ENCODE assay signal across 1 cellular context in genomic region chr5:16465544-16466432, GRCh38.
TF ChIP-seq lines count a peak whose summit lies in the region.

Gene ZNF622, minus strand, starts transcription at chr5:16465800. Its CDS starts 135 bp downstream, at chr5:16465665.

TF ChIP-seq in GM12878, 131 proteins besides CTCF, POLR2A, EP300 and RAD21 (continued from another document):
- TF ChIP-seq, protein P1, sequence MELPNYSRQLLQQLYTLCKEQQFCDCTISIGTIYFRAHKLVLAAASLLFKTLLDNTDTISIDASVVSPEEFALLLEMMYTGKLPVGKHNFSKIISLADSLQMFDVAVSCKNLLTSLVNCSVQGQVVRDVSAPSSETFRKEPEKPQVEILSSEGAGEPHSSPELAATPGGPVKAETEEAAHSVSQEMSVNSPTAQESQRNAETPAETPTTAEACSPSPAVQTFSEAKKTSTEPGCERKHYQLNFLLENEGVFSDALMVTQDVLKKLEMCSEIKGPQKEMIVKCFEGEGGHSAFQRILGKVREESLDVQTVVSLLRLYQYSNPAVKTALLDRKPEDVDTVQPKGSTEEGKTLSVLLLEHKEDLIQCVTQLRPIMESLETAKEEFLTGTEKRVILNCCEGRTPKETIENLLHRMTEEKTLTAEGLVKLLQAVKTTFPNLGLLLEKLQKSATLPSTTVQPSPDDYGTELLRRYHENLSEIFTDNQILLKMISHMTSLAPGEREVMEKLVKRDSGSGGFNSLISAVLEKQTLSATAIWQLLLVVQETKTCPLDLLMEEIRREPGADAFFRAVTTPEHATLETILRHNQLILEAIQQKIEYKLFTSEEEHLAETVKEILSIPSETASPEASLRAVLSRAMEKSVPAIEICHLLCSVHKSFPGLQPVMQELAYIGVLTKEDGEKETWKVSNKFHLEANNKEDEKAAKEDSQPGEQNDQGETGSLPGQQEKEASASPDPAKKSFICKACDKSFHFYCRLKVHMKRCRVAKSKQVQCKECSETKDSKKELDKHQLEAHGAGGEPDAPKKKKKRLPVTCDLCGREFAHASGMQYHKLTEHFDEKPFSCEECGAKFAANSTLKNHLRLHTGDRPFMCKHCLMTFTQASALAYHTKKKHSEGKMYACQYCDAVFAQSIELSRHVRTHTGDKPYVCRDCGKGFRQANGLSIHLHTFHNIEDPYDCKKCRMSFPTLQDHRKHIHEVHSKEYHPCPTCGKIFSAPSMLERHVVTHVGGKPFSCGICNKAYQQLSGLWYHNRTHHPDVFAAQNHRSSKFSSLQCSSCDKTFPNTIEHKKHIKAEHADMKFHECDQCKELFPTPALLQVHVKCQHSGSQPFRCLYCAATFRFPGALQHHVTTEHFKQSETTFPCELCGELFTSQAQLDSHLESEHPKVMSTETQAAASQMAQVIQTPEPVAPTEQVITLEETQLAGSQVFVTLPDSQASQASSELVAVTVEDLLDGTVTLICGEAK (IDR thresholded peaks at IDR 0.05; ENCODE audit: borderline replicate concordance) = peak; percentile 96
- peak; percentile 45; the same call in 1 of the 2 replicates for TF ChIP-seq MLLT1 (IDR thresholded peaks at IDR 0.05)
- TF ChIP-seq HDGF (IDR thresholded peaks at IDR 0.05) = peak; percentile 75
- TF ChIP-seq, protein P2, sequence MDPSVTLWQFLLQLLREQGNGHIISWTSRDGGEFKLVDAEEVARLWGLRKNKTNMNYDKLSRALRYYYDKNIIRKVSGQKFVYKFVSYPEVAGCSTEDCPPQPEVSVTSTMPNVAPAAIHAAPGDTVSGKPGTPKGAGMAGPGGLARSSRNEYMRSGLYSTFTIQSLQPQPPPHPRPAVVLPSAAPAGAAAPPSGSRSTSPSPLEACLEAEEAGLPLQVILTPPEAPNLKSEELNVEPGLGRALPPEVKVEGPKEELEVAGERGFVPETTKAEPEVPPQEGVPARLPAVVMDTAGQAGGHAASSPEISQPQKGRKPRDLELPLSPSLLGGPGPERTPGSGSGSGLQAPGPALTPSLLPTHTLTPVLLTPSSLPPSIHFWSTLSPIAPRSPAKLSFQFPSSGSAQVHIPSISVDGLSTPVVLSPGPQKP (IDR thresholded peaks at IDR 0.05; ENCODE audit: low read depth, low read length) = peak; percentile 75; the same call in 1 of the 2 replicates
- 0 out of 2 replicates have a peak, but pooled peaks have one; percentile 7 for TF ChIP-seq JUND (IDR thresholded peaks at IDR 0.05; ENCODE audit: low read depth, low read length)
- TF ChIP-seq LARP7 (IDR thresholded peaks at IDR 0.05) = peak; percentile 14
- no peak for TF ChIP-seq SKIL (IDR thresholded peaks at IDR 0.05; ENCODE audit: low read depth, poor library complexity, severe bottlenecking)
- TF ChIP-seq POLR2AphosphoS5 (IDR thresholded peaks at IDR 0.05; ENCODE audit: low read length) = peak; percentile 98
- TF ChIP-seq ZBTB11 (CRISPR knock-in tag; IDR thresholded peaks at IDR 0.05) = peak; percentile 75
- TF ChIP-seq NKRF (conservative IDR thresholded peaks at IDR 0.05) = peak; percentile 68; the same call in 1 of the 2 replicates
- TF ChIP-seq SIX5 (IDR thresholded peaks at IDR 0.05; ENCODE audit: low read depth, low read length, severe bottlenecking) = peak; percentile 23
- TF ChIP-seq, protein P3, sequence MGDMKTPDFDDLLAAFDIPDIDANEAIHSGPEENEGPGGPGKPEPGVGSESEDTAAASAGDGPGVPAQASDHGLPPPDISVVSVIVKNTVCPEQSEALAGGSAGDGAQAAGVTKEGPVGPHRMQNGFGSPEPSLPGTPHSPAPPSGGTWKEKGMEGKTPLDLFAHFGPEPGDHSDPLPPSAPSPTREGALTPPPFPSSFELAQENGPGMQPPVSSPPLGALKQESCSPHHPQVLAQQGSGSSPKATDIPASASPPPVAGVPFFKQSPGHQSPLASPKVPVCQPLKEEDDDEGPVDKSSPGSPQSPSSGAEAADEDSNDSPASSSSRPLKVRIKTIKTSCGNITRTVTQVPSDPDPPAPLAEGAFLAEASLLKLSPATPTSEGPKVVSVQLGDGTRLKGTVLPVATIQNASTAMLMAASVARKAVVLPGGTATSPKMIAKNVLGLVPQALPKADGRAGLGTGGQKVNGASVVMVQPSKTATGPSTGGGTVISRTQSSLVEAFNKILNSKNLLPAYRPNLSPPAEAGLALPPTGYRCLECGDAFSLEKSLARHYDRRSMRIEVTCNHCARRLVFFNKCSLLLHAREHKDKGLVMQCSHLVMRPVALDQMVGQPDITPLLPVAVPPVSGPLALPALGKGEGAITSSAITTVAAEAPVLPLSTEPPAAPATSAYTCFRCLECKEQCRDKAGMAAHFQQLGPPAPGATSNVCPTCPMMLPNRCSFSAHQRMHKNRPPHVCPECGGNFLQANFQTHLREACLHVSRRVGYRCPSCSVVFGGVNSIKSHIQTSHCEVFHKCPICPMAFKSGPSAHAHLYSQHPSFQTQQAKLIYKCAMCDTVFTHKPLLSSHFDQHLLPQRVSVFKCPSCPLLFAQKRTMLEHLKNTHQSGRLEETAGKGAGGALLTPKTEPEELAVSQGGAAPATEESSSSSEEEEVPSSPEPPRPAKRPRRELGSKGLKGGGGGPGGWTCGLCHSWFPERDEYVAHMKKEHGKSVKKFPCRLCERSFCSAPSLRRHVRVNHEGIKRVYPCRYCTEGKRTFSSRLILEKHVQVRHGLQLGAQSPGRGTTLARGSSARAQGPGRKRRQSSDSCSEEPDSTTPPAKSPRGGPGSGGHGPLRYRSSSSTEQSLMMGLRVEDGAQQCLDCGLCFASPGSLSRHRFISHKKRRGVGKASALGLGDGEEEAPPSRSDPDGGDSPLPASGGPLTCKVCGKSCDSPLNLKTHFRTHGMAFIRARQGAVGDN (IDR thresholded peaks at IDR 0.05) = no peak
- no peak for TF ChIP-seq FOXM1 (IDR thresholded peaks at IDR 0.05; ENCODE audit: low read depth, low read length)
